ENCODE assay signal across 23 cellular contexts in the genomic region with DNA sequence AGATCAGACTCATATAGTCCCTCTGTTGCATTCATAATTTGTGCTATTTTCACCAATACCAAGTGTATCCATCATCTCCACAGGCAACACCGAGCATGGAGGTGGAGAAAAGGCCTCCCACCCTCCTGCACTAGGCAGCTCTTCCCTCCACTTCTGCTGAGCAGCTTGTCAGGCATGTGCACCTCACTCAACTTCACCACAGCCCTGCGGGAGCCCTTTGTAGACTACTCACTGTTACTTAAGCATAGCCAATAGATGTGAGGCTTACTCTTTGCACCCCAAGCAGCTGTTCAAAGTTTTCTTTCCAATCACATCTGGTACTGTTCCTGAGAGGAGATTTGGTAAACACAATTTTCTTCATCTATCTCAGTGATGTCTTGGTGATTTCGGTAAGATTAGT. TPM values are rescaled to one million over a fixed set of nuclear protein-coding genes. Genes with fewer than 3 reads are reported as not detected.
DNase-seq lines count a peak whose midpoint lies in the region; ATAC-seq, FAIRE-seq and TF ChIP-seq lines count a peak whose summit lies in the region.
"Had no signal": no experiment of that assay in that cellular context is flagged by ENCODE, and none has a peak within 500 bp of the region (broad histone marks: within the 10 kb centered on the region; RNA-seq: fewer than 3 reads in every experiment).

No MANE protein-coding gene starts in this region.

- no peak for FAIRE-seq in HepG2 (lab: Jason Lieb, UNC)
- FAIRE-seq: GM12878 had no signal

- no peak for TF ChIP-seq RAD21 in HepG2 (CRISPR knock-in tag; IDR thresholded peaks at IDR 0.05)

- H3K4me1 Mint-ChIP-seq in stimulated activated memory B cell treated with anti-CD40 and anti-IgM and Interleukin-4, amounts not matched to agents 10 μg/mL and 1 μg/mL and 100 μg/mL, for 72 hours: peaks cover 7% of the 10 kb centered on the region
- no peaks in the 10 kb centered on the region for H3K4me1 Mint-ChIP-seq in activated T-cell treated with anti-CD3 and anti-CD28 coated beads, Interleukin-2, amount 50 U/mL, for 72 hours (ENCODE audit: low read depth)

- 0% methylated on average over 3 of the region's 3 CpGs for WGBS in HepG2 (ENCODE audit: low lambda C conversion rate)

- TF ChIP-seq CTCF in OCI-LY3 (IDR thresholded peaks at IDR 0.05; ENCODE audit: low read depth, low read length) (no peak), astrocyte of the spinal cord (IDR thresholded peaks at IDR 0.05; ENCODE audit: low read depth, low read length) (no peak), HepG2 (CRISPR knock-in tag; IDR thresholded peaks at IDR 0.05) (no peak)

- H3K27me3 ChIP-seq in OCI-LY3 (ENCODE audit: low read depth, low read length) (no peaks in the 10 kb centered on the region), HepG2 (ENCODE audit: control insufficient read depth in 1 of 2, insufficient read depth in 2 of 2, low read length in 2 of 2) (no peaks in the 10 kb centered on the region)

- no peak for TF ChIP-seq POLR2A in HepG2 (IDR thresholded peaks at IDR 0.05; ENCODE audit: insufficient read depth in 1 of 2, low read depth in 2 of 2, low read length in 2 of 2)

- intact Hi-C loops in HepG2 (cut with micrococcal nuclease; ENCODE audit: unreplicated experiment): no loop called here

- DNase-seq in DMS 273 (lab: John Stamatoyannopoulos, UW; ENCODE audit: unreplicated experiment) (peak; percentile 76), DMS 273 treated with DMSO at 0.1 percent for 48 hours (lab: John Stamatoyannopoulos, UW) (no peak), astrocyte of the spinal cord (ENCODE audit: low read depth, low spot score) (peak; percentile 58), HepG2 (ENCODE audit: low spot score) (no peak)
- no peak for DNase-seq in activated T-cell treated with anti-CD3 and anti-CD28 coated beads, Interleukin-2, amount 50 U/mL, for 72 hours
- DNase-seq: DMS153; EL; GOT3; NCI-H1436; NCI-H1930; NCI-H748 treated with DMSO at 0.1 percent for 48 hours; NK-92 treated with Interleukin-12 subunit alpha and Interleukin-12 subunit beta, amount 100 ng/mL, for 24 hours; OCI-M1; SHP77; SK-N-SH had no signal

- H3K4me3 ChIP-seq in OCI-LY3 (ENCODE audit: low read length) (peak overlapping the region; percentile 54), astrocyte of the spinal cord (ENCODE audit: low read depth, low read length) (no peak overlapping the region), HepG2 (replicated peaks in 1 of 3; ENCODE audit: insufficient read depth in 1 of 3, low read depth in 2 of 3, low read length in 3 of 3) (no peak overlapping the region)
- H3K4me3 ChIP-seq: GM12878 had no signal

- no peaks in the 10 kb centered on the region for H3K79me2 ChIP-seq in OCI-LY3 (ENCODE audit: low read length)
- H3K79me2 ChIP-seq in HepG2 (ENCODE audit: insufficient read depth, low read length): no peaks in the 10 kb centered on the region

- peak overlapping the region; percentile 51; the same call in 1 of the 2 replicates for H2AFZ ChIP-seq in OCI-LY3 (ENCODE audit: low read depth, low read length)
- no peak overlapping the region for H2AFZ ChIP-seq in HepG2 (ENCODE audit: low read length)

- H3K36me3 Mint-ChIP-seq in stimulated activated memory B cell treated with anti-CD40 and anti-IgM and Interleukin-4, amounts not matched to agents 10 μg/mL and 1 μg/mL and 100 μg/mL, for 72 hours: no peaks in the 10 kb centered on the region
- no peaks in the 10 kb centered on the region for H3K36me3 Mint-ChIP-seq in activated T-cell treated with anti-CD3 and anti-CD28 coated beads, Interleukin-2, amount 50 U/mL, for 72 hours (ENCODE audit: insufficient read depth in 2 of 2)

- H3K9me3 Mint-ChIP-seq in stimulated activated memory B cell treated with anti-CD40 and anti-IgM and Interleukin-4, amounts not matched to agents 10 μg/mL and 1 μg/mL and 100 μg/mL, for 72 hours: no peaks in the 10 kb centered on the region
- H3K9me3 Mint-ChIP-seq in activated T-cell treated with anti-CD3 and anti-CD28 coated beads, Interleukin-2, amount 50 U/mL, for 72 hours: no peaks in the 10 kb centered on the region

- POLR2A ChIA-PET in HepG2 (lab: Yijun Ruan, JAX): no interaction called here

- peak; percentile 42 for ATAC-seq in stimulated activated memory B cell treated with anti-CD40 and anti-IgM and Interleukin-4, amounts not matched to agents 10 μg/mL and 1 μg/mL and 100 μg/mL, for 72 hours
- ATAC-seq in HG03139 (IDR thresholded peaks at IDR 0.05; ENCODE audit: unreplicated experiment) (no peak), HepG2 (no peak)
- no peak for ATAC-seq in activated T-cell treated with anti-CD3 and anti-CD28 coated beads, Interleukin-2, amount 50 U/mL, for 72 hours (replicated peaks in 1 of 2)
- ATAC-seq: GM12878 had no signal

- H3K4me2 ChIP-seq in OCI-LY3 (ENCODE audit: low read length) (peak overlapping the region; percentile 64), HepG2 (ENCODE audit: low read depth, low read length) (no peak overlapping the region)
- H3K4me2 ChIP-seq: SK-N-SH had no signal

- no TSS peak for BruUV-seq in HepG2 (replicated peaks; lab: Mats Ljungman, UMichigan)

- H3K27ac Mint-ChIP-seq in stimulated activated memory B cell treated with anti-CD40 and anti-IgM and Interleukin-4, amounts not matched to agents 10 μg/mL and 1 μg/mL and 100 μg/mL, for 72 hours: no peak overlapping the region
- H3K27ac Mint-ChIP-seq in activated T-cell treated with anti-CD3 and anti-CD28 coated beads, Interleukin-2, amount 50 U/mL, for 72 hours: no peak overlapping the region

- H3K9me3 ChIP-seq in OCI-LY3 (ENCODE audit: insufficient read depth, low read length) (no peaks in the 10 kb centered on the region), HepG2 (ENCODE audit: low read length) (no peaks in the 10 kb centered on the region)
- H3K9me3 ChIP-seq: SK-N-SH had no signal

- TF ChIP-seq EP300 in HepG2 (IDR thresholded peaks at IDR 0.05; ENCODE audit: low read depth in 2 of 2, low read length in 2 of 2) (no peak), HepG2 (CRISPR knock-in tag; IDR thresholded peaks at IDR 0.05; ENCODE audit: borderline replicate concordance) (no peak)

- CTCF ChIA-PET in HepG2 (lab: Yijun Ruan, JAX; ENCODE audit: low intra/inter-chr PET ratio, low total read pairs): no interaction called here

- H3K9ac ChIP-seq in OCI-LY3 (ENCODE audit: low read length) (peak overlapping the region; percentile 6; the same call in 1 of the 2 replicates), HepG2 (ENCODE audit: insufficient read depth, low read depth, low read length) (no peak overlapping the region)
- H3K9ac ChIP-seq: SK-N-SH had no signal

- peaks cover 36% of the 10 kb centered on the region for H3K4me1 ChIP-seq in OCI-LY3 (ENCODE audit: low read length)
- H3K4me1 ChIP-seq in HepG2 (ENCODE audit: insufficient read depth, low read length): no peaks in the 10 kb centered on the region

- no peaks in the 10 kb centered on the region for H3K27me3 Mint-ChIP-seq in stimulated activated memory B cell treated with anti-CD40 and anti-IgM and Interleukin-4, amounts not matched to agents 10 μg/mL and 1 μg/mL and 100 μg/mL, for 72 hours
- no peaks in the 10 kb centered on the region for H3K27me3 Mint-ChIP-seq in activated T-cell treated with anti-CD3 and anti-CD28 coated beads, Interleukin-2, amount 50 U/mL, for 72 hours (ENCODE audit: low read depth)

- no peaks in the 10 kb centered on the region for H3K36me3 ChIP-seq in OCI-LY3 (replicated peaks; ENCODE audit: low read depth, low read length)
- H3K36me3 ChIP-seq in HepG2 (replicated peaks in 1 of 2; ENCODE audit: control insufficient read depth in 1 of 2, insufficient read depth in 2 of 2, low read length in 2 of 2): no peaks in the 10 kb centered on the region

- in situ Hi-C loops in astrocyte of the spinal cord (cut with HindIII; ENCODE audit: low sequenced_read_pairs) (no loop called here), HepG2 (cut with HindIII; ENCODE audit: extremely low pct_ligation_motif_present, low pct_unique_long_range_greater_than_20kb) (no loop called here)

- peak overlapping the region; percentile 76 for H3K27ac ChIP-seq in OCI-LY3 (ENCODE audit: low read length)
- no peak overlapping the region for H3K27ac ChIP-seq in HepG2 (ENCODE audit: extremely low read length, insufficient read depth, low read length)
- H3K27ac ChIP-seq: 22Rv1 had no signal

- no peaks in the 10 kb centered on the region for H4K20me1 ChIP-seq in OCI-LY3 (ENCODE audit: insufficient read depth, low read length)
- no peaks in the 10 kb centered on the region for H4K20me1 ChIP-seq in HepG2 (ENCODE audit: insufficient read depth, low read length)

- H3K4me3 Mint-ChIP-seq in stimulated activated memory B cell treated with anti-CD40 and anti-IgM and Interleukin-4, amounts not matched to agents 10 μg/mL and 1 μg/mL and 100 μg/mL, for 72 hours: no peak overlapping the region
- no peak overlapping the region for H3K4me3 Mint-ChIP-seq in activated T-cell treated with anti-CD3 and anti-CD28 coated beads, Interleukin-2, amount 50 U/mL, for 72 hours

TF ChIP-seq in HepG2, 621 proteins besides CTCF, POLR2A, EP300 and RAD21 (continues in another document):
- TF ChIP-seq HNRNPK (IDR thresholded peaks at IDR 0.05; ENCODE audit: low read depth, low read length, poor library complexity, severe bottlenecking) (no peak), ZBTB38 (CRISPR knock-in tag; IDR thresholded peaks at IDR 0.05) (no peak), DNMT1 (CRISPR knock-in tag; IDR thresholded peaks at IDR 0.05) (no peak)

RNA-seq across cellular contexts. Expression of a gene that starts 16.9 kb away (rescaled TPM):
- total RNA-seq in HepG2 (2016; rRNA removed; fragmentation: Illumina TruSeq; extraction: Trizol): not detected in 2 replicates
- not detected in 2 replicates for total RNA-seq in HepG2 (2016; cell fraction: cytosol; rRNA removed; fragmentation: Illumina TruSeq; extraction: Trizol; ENCODE audit: low read depth)
- not detected in 2 replicates for total RNA-seq in HepG2 (2016; cell fraction: insoluble cytoplasmic fraction; rRNA removed; fragmentation: Illumina TruSeq; extraction: Trizol)
- total RNA-seq in HepG2 (2016; cell fraction: membrane; rRNA removed; fragmentation: Illumina TruSeq; extraction: Trizol): not detected in 2 replicates
- not detected in 2 replicates for total RNA-seq in HepG2 (2016; cell fraction: nucleus; rRNA removed; fragmentation: Illumina TruSeq; extraction: Trizol)
- polyA plus RNA-seq in HepG2 (2011; rRNA removed): not detected in 2 replicates
- polyA plus RNA-seq in HepG2 (2011; cell fraction: cytosol; rRNA removed): not detected in 2 replicates
- polyA plus RNA-seq in HepG2 (2011; cell fraction: nucleus; rRNA removed): not detected in 2 replicates
- not detected in 2 replicates for polyA plus RNA-seq in HepG2 (2012)
- not detected in 2 replicates for polyA plus RNA-seq in HepG2 (2016; cell fraction: cytosol; fragmentation: Illumina TruSeq; extraction: Trizol; ENCODE audit: low read depth)
- not detected in 2 replicates for polyA plus RNA-seq in HepG2 (2016; cell fraction: insoluble cytoplasmic fraction; fragmentation: Illumina TruSeq; extraction: Trizol; ENCODE audit: low read depth)
- not detected in 2 replicates for polyA plus RNA-seq in HepG2 (2016; cell fraction: membrane; fragmentation: Illumina TruSeq; extraction: Trizol; ENCODE audit: low read depth)
- not detected in 2 replicates for polyA plus RNA-seq in HepG2 (2016; cell fraction: nucleus; fragmentation: Illumina TruSeq; extraction: Trizol; ENCODE audit: insufficient read depth, low read depth)
- polyA minus RNA-seq in HepG2 (2011; rRNA and poly(A)+ RNA removed; ENCODE audit: low replicate concordance): not detected in 2 replicates
- not detected in 2 replicates for polyA minus RNA-seq in HepG2 (2011; cell fraction: cytosol; rRNA and poly(A)+ RNA removed)
- not detected in 2 replicates for polyA minus RNA-seq in HepG2 (2011; cell fraction: nucleus; rRNA and poly(A)+ RNA removed)
- not detected for total RNA-seq in activated T-cell treated with anti-CD3 and anti-CD28 coated beads, Interleukin-2, amount 50 U/mL, for 72 hours
- total RNA-seq: GM12878, M059J, NCI-H460 had no signal
- polyA plus RNA-seq: AG04450, GM12878, SK-N-SH had no signal

Comparison
In these comparisons a context has a peak if more than half of its experiments do, and no peak if none do; other contexts are left out.
1. DNase-seq: peak in DMS 273 (single experiment) and astrocyte of the spinal cord (single experiment); none in DMS 273 treated with DMSO at 0.1 percent for 48 hours (single experiment), HepG2 (single experiment) and activated T-cell treated with anti-CD3 and anti-CD28 coated beads, Interleukin-2, amount 50 U/mL, for 72 hours (0 of 2).